ENCODE assay signal across 1 cellular context in the genomic region with DNA sequence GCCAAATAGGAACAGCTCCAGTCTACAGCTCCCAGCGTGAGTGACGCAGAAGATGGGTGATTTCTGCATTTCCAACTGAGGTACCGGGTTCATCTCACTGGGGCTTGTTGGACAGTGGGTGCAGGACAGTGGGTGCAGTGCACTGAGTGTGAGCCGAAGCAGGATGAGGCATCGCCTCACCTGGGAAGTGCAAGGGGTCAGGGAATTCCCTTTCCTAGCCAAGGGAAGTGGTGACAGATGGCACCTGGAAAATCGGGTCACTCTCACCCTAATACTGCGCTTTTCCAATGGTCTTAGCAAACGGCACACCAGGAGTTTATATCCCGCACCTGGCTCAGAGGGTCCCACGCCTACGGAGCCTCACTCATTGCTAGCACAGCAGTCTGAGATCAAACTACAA.
TF ChIP-seq lines count a peak whose summit lies in the region.

No MANE protein-coding gene starts in this region.

TF ChIP-seq in K562, 482 proteins besides CTCF, POLR2A, EP300 and RAD21 (continued from another document):
- TF ChIP-seq, protein P1, sequence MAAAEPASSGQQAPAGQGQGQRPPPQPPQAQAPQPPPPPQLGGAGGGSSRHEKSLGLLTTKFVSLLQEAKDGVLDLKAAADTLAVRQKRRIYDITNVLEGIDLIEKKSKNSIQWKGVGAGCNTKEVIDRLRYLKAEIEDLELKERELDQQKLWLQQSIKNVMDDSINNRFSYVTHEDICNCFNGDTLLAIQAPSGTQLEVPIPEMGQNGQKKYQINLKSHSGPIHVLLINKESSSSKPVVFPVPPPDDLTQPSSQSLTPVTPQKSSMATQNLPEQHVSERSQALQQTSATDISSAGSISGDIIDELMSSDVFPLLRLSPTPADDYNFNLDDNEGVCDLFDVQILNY (CRISPR knock-in tag; IDR thresholded peaks at IDR 0.05) = peak; percentile 42; the same call in 1 of the 2 replicates
